Comparison of ENCODE assay signal across 21 cellular contexts in genomic region chr11:7593476-7593875, GRCh38.
A peak's percentile ranks its signal among the peaks of the same experiment; 100 is the strongest.
DNase-seq lines count a peak whose midpoint lies in the region; ATAC-seq, FAIRE-seq and TF ChIP-seq lines count a peak whose summit lies in the region.
"Had no signal": no experiment of that assay in that cellular context is flagged by ENCODE, and none has a peak within 500 bp of the region (broad histone marks: within the 10 kb centered on the region; RNA-seq: fewer than 3 reads in every experiment).

No MANE protein-coding gene starts in this region.

- ATAC-seq in HG03460 (IDR thresholded peaks at IDR 0.05; ENCODE audit: unreplicated experiment): no peak
- ATAC-seq: foreskin keratinocyte, K562 had no signal

- H3K36me3 ChIP-seq in SK-N-MC (ENCODE audit: insufficient read depth, low read length) (no peaks in the 10 kb centered on the region), keratinocyte (ENCODE audit: control insufficient read depth in 2 of 2, extremely low read depth in 1 of 2, insufficient read depth in 2 of 2, low read length in 2 of 2) (no peaks in the 10 kb centered on the region), subcutaneous abdominal adipose tissue (ENCODE audit: control insufficient read depth in 5 of 5, insufficient read depth in 5 of 5, low read length in 5 of 5) (peaks cover 0 to 13% (median 7%) of the 10 kb centered on the region in 5 donors)
- H3K36me3 ChIP-seq: vagina had no signal

- H3K27ac ChIP-seq in SK-N-MC: 0 out of 2 replicates have a peak overlapping the region, but pooled peaks have one; percentile 2
- no peak overlapping the region for H3K27ac ChIP-seq in keratinocyte (ENCODE audit: control insufficient read depth, insufficient read depth, low read length)
- H3K27ac ChIP-seq in subcutaneous abdominal adipose tissue (ENCODE audit: low read depth, low read length): peak overlapping the region; percentile 43
- H3K27ac ChIP-seq: foreskin keratinocyte, hepatocyte, vagina had no signal

- H3K27me3 ChIP-seq in keratinocyte (ENCODE audit: control insufficient read depth, extremely low read depth, insufficient read depth, low read length): no peaks in the 10 kb centered on the region
- no peaks in the 10 kb centered on the region for H3K27me3 ChIP-seq in subcutaneous abdominal adipose tissue (ENCODE audit: control insufficient read depth in 5 of 5, insufficient read depth in 4 of 5, low read length in 5 of 5)
- H3K27me3 ChIP-seq: foreskin keratinocyte, hepatocyte, vagina had no signal

- H3K9me1 ChIP-seq in keratinocyte (ENCODE audit: control insufficient read depth, extremely low read depth, insufficient read depth, low read length): no peaks in the 10 kb centered on the region

- no peak for TF ChIP-seq CTCF in D721Med (IDR thresholded peaks at IDR 0.05; ENCODE audit: insufficient read depth, missing control alignments)
- TF ChIP-seq CTCF in keratinocyte (optimal IDR thresholded peaks at IDR 0.05 in 1 of 3, IDR thresholded peaks at IDR 0.05 in 1 of 3, conservative IDR thresholded peaks at IDR 0.05 in 1 of 3; ENCODE audit: extremely low read depth in 1 of 3, insufficient read depth in 2 of 3, low read length in 3 of 3): no peak

- H3K4me2 ChIP-seq in keratinocyte (ENCODE audit: control insufficient read depth, extremely low read depth, insufficient read depth, low read depth, low read length): no peak overlapping the region
- H3K4me2 ChIP-seq: hepatocyte had no signal

- dilution Hi-C loops in keratinocyte (cut with MboI; ENCODE audit: extremely low pct_ligation_motif_present, low sequenced_read_pairs): no loop called here

- H3K9ac ChIP-seq in SK-N-MC (ENCODE audit: insufficient read length) (no peak overlapping the region), keratinocyte (ENCODE audit: control insufficient read depth, extremely low read depth, insufficient read depth, low read length) (no peak overlapping the region), subcutaneous abdominal adipose tissue (ENCODE audit: low read length in 5 of 5) (no peak overlapping the region)

- H3K4me1 ChIP-seq in keratinocyte (ENCODE audit: control insufficient read depth, extremely low read depth, insufficient read depth, low read length) (peaks cover 57% of the 10 kb centered on the region), subcutaneous abdominal adipose tissue (ENCODE audit: control insufficient read depth in 5 of 5, insufficient read depth in 5 of 5, low read length in 5 of 5) (peaks cover 0 to 46% (median 30%) of the 10 kb centered on the region in 5 donors)

- no peak overlapping the region for H2AFZ ChIP-seq in keratinocyte (ENCODE audit: control insufficient read depth, low read length)
- H2AFZ ChIP-seq: hepatocyte had no signal

- FAIRE-seq in D721Med (lab: Jason Lieb, UNC): no peak
- FAIRE-seq in keratinocyte (lab: Jason Lieb, UNC): peak; percentile 70
- FAIRE-seq: K562 had no signal

- H3K79me2 ChIP-seq in keratinocyte (ENCODE audit: control insufficient read depth, insufficient read depth, low read length): no peaks in the 10 kb centered on the region

- H4K20me1 ChIP-seq in keratinocyte (ENCODE audit: control insufficient read depth, extremely low read depth, insufficient read depth, low read length): no peaks in the 10 kb centered on the region

- DNase-seq in D721Med (ENCODE audit: insufficient read length, low spot score) (peak; percentile 38), SK-N-MC (ENCODE audit: low read depth, low spot score) (no peak), keratinocyte (ENCODE audit: low read depth, low spot score) (no peak), NCI-H2081 (lab: John Stamatoyannopoulos, UW) (no peak), dedifferentiated amniotic fluid mesenchymal stem cell (ENCODE audit: extremely low spot score) (no peak)
- no peak for DNase-seq in effector CD4-positive, alpha-beta T cell
- DNase-seq: activated naive CD4-positive, alpha-beta T cell treated with anti-CD3 and anti-CD28 coated beads for 36 hours; activated T-cell treated with anti-CD3 and anti-CD28 coated beads, Interleukin-2, amount 50 U/mL, for 48 hours; DMS 273 treated with DMSO at 0.1 percent for 48 hours; immature natural killer cell; left ventricle myocardium superior; NCI-H1694; NCI-H2171 treated with DMSO at 0.1 percent for 48 hours; NCI-H526; stimulated activated CD4-positive, alpha-beta T cell treated with anti-CD3 and anti-CD28 coated beads, Interleukin-4, amount 100 ng/mL, for 24 hours had no signal

- no peaks in the 10 kb centered on the region for H3K9me3 ChIP-seq in SK-N-MC (ENCODE audit: low read depth, low read length)
- no peaks in the 10 kb centered on the region for H3K9me3 ChIP-seq in keratinocyte (ENCODE audit: control insufficient read depth, low read depth, low read length)
- H3K9me3 ChIP-seq in subcutaneous abdominal adipose tissue (ENCODE audit: control insufficient read depth in 5 of 5, low read length in 5 of 5): no peaks in the 10 kb centered on the region
- H3K9me3 ChIP-seq: vagina had no signal

- no peak overlapping the region; the same call in 1 of the 2 replicates for H3K4me3 ChIP-seq in SK-N-MC
- no peak overlapping the region for H3K4me3 ChIP-seq in keratinocyte (ENCODE audit: control insufficient read depth in 2 of 3, extremely low read depth in 1 of 3, insufficient read depth in 2 of 3, low read depth in 1 of 3, low read length in 3 of 3)
- H3K4me3 ChIP-seq in subcutaneous abdominal adipose tissue (ENCODE audit: low read depth in 1 of 5, low read length in 5 of 5): no peak overlapping the region
- H3K4me3 ChIP-seq: hepatocyte, K562, vagina had no signal
